ENCODE assay signal across 17 cellular contexts in genomic region chr1:1310476-1311053, GRCh38. TPM values are rescaled to one million over a fixed set of nuclear protein-coding genes. Genes with fewer than 3 reads are reported as not detected.
A peak's percentile ranks its signal among the peaks of the same experiment; 100 is the strongest.
DNase-seq lines count a peak whose midpoint lies in the region; ATAC-seq and TF ChIP-seq lines count a peak whose summit lies in the region.
"Had no signal": no experiment of that assay in that cellular context is flagged by ENCODE, and none has a peak within 500 bp of the region (broad histone marks: within the 10 kb centered on the region; RNA-seq: fewer than 3 reads in every experiment).

No MANE protein-coding gene starts in this region.

- TF ChIP-seq EP300 in esophagus muscularis mucosa (IDR thresholded peaks at IDR 0.05): no peak
- no peak for TF ChIP-seq EP300 in suprapubic skin (IDR thresholded peaks at IDR 0.05)

- H3K36me3 Mint-ChIP-seq in activated T-cell treated with anti-CD3 and anti-CD28 coated beads, Interleukin-2, amount 50 U/mL, for 72 hours (ENCODE audit: insufficient read depth in 2 of 2): peaks cover 0 to 1% of the 10 kb centered on the region in 2 donors

- TF ChIP-seq POLR2A in esophagus muscularis mucosa (IDR thresholded peaks at IDR 0.05; ENCODE audit: low read depth): no peak
- no peak for TF ChIP-seq POLR2A in suprapubic skin (IDR thresholded peaks at IDR 0.05)

- H3K4me1 ChIP-seq in esophagus muscularis mucosa: peaks cover 28 to 49% (median 43%) of the 10 kb centered on the region in 4 donors
- H3K4me1 ChIP-seq in suprapubic skin: peaks cover 43% of the 10 kb centered on the region

- TF ChIP-seq CTCF in WERI-Rb-1 (IDR thresholded peaks at IDR 0.05; ENCODE audit: low read depth, low read length) (no peak), esophagus muscularis mucosa (IDR thresholded peaks at IDR 0.05) (no peak), suprapubic skin (IDR thresholded peaks at IDR 0.05) (no peak)

- no peak for DNase-seq in activated T-cell treated with anti-CD3 and anti-CD28 coated beads, Interleukin-2, amount 50 U/mL, for 72 hours
- DNase-seq in activated T-cell treated with anti-CD3 and anti-CD28 coated beads, Interleukin-2, amount 50 U/mL, for 1 hour: no peak
- DNase-seq in WERI-Rb-1: no peak
- no peak for DNase-seq in esophagus muscularis mucosa (ENCODE audit: extremely low spot score)
- no peak for DNase-seq in suprapubic skin (ENCODE audit: low spot score in 2 of 2)
- DNase-seq in middle frontal gyrus (ENCODE audit: extremely low spot score, low spot score): no peak
- no peak for DNase-seq in stimulated activated naive CD4-positive, alpha-beta T cell treated with Interleukin-2 at 50 U/mL for 16 hours (lab: John Stamatoyannopoulos, UW)
- no peak for DNase-seq in OCI-M1 (lab: John Stamatoyannopoulos, UW)
- DNase-seq: cortex of kidney, EL, kidney, NCI-H1694 treated with DMSO at 0.1 percent for 48 hours, NCI-H774, small intestine had no signal

- H3K27me3 Mint-ChIP-seq in activated T-cell treated with anti-CD3 and anti-CD28 coated beads, Interleukin-2, amount 50 U/mL, for 72 hours (ENCODE audit: low read depth): no peaks in the 10 kb centered on the region

- H3K4me3 Mint-ChIP-seq in activated T-cell treated with anti-CD3 and anti-CD28 coated beads, Interleukin-2, amount 50 U/mL, for 72 hours: peak overlapping the region; percentile 32 to 78

- no peak overlapping the region for H3K27ac Mint-ChIP-seq in activated T-cell treated with anti-CD3 and anti-CD28 coated beads, Interleukin-2, amount 50 U/mL, for 72 hours

- H3K27me3 ChIP-seq in WERI-Rb-1 (ENCODE audit: insufficient read depth, low read depth, severe bottlenecking): no peaks in the 10 kb centered on the region
- no peaks in the 10 kb centered on the region for H3K27me3 ChIP-seq in esophagus muscularis mucosa
- no peaks in the 10 kb centered on the region for H3K27me3 ChIP-seq in suprapubic skin
- H3K27me3 ChIP-seq: SJSA1, upper lobe of left lung had no signal

- WGBS in esophagus muscularis mucosa: 82% methylated on average over 16 of the region's 21 CpGs
- WGBS in suprapubic skin: 50% methylated on average over 5 of the region's 21 CpGs

- H3K9me3 Mint-ChIP-seq in activated T-cell treated with anti-CD3 and anti-CD28 coated beads, Interleukin-2, amount 50 U/mL, for 72 hours: no peaks in the 10 kb centered on the region

- no peaks in the 10 kb centered on the region for H3K9me3 ChIP-seq in WERI-Rb-1 (ENCODE audit: severe bottlenecking)
- H3K9me3 ChIP-seq in esophagus muscularis mucosa: no peaks in the 10 kb centered on the region
- H3K9me3 ChIP-seq in suprapubic skin: no peaks in the 10 kb centered on the region
- H3K9me3 ChIP-seq: HAP-1, upper lobe of left lung had no signal

- H3K36me3 ChIP-seq in WERI-Rb-1 (peaks cover 74% of the 10 kb centered on the region), esophagus muscularis mucosa (peaks cover 38 to 58% (median 55%) of the 10 kb centered on the region in 4 donors), suprapubic skin (peaks cover 47% of the 10 kb centered on the region)

- H3K4me3 ChIP-seq in WERI-Rb-1 (ENCODE audit: low read depth, low read length) (no peak overlapping the region), esophagus muscularis mucosa (no peak overlapping the region), suprapubic skin (peak overlapping the region; percentile 65)
- H3K4me3 ChIP-seq: SJSA1 had no signal

- H3K27ac ChIP-seq in WERI-Rb-1: peak overlapping the region; percentile 99
- peak overlapping the region in 3 of 4 donors; percentile 83 to 96 (median 92) for H3K27ac ChIP-seq in esophagus muscularis mucosa (replicated peaks in 1 of 4)
- peak overlapping the region; percentile 93 for H3K27ac ChIP-seq in suprapubic skin
- H3K27ac ChIP-seq: SJSA1 had no signal

- H3K4me1 Mint-ChIP-seq in activated T-cell treated with anti-CD3 and anti-CD28 coated beads, Interleukin-2, amount 50 U/mL, for 72 hours (ENCODE audit: low read depth): peaks cover 15% of the 10 kb centered on the region

- ATAC-seq in activated T-cell treated with anti-CD3 and anti-CD28 coated beads, Interleukin-2, amount 50 U/mL, for 72 hours (replicated peaks in 1 of 2): no peak

- intact Hi-C loops in esophagus muscularis mucosa (cut with DNase I): no loop called here

RNA-seq across cellular contexts. Expression of gene PUSL1, which starts 2.2 kb away (rescaled TPM):
- 10 to 100 TPM; 11.0 to 11.9 TPM for total RNA-seq in activated T-cell treated with anti-CD3 and anti-CD28 coated beads, Interleukin-2, amount 50 U/mL, for 72 hours
- total RNA-seq in esophagus muscularis mucosa (10 to 100 TPM; 10.3 to 24.7 (median 21.7) TPM), suprapubic skin (10 to 100 TPM; 16.9 to 56.4 (median 36.4) TPM)

RNA-seq across cellular contexts. Expression of gene ACAP3, which starts 2.8 kb away (rescaled TPM):
- 10 to 100 TPM; 28.6 to 37.9 TPM for total RNA-seq in activated T-cell treated with anti-CD3 and anti-CD28 coated beads, Interleukin-2, amount 50 U/mL, for 72 hours
- total RNA-seq in esophagus muscularis mucosa (10 to 100 TPM; 34.8 to 63.2 (median 47.4) TPM), suprapubic skin (100 to 1,000 TPM; 112 to 309 (median 148) TPM)

RNA-seq across cellular contexts. Expression of gene INTS11, which starts 13.9 kb away (rescaled TPM):
- total RNA-seq in activated T-cell treated with anti-CD3 and anti-CD28 coated beads, Interleukin-2, amount 50 U/mL, for 72 hours: 100 to 1,000 TPM; 108 to 131 TPM
- 100 to 1,000 TPM in 1 of 4 donors, 10 to 100 TPM in 3; 75.9 to 121 (median 87.8) TPM for total RNA-seq in esophagus muscularis mucosa
- total RNA-seq in suprapubic skin: 100 to 1,000 TPM; 105 to 242 (median 151) TPM

RNA-seq across cellular contexts. Expression of gene CPTP, which starts 14.0 kb away (rescaled TPM):
- 10 to 100 TPM; 18.0 to 22.8 TPM for total RNA-seq in activated T-cell treated with anti-CD3 and anti-CD28 coated beads, Interleukin-2, amount 50 U/mL, for 72 hours
- total RNA-seq in esophagus muscularis mucosa: 10 to 100 TPM; 15.4 to 44.9 (median 31.5) TPM
- total RNA-seq in suprapubic skin: 10 to 100 TPM; 32.5 to 60.4 (median 54.3) TPM

RNA-seq across cellular contexts. Expression of gene TAS1R3, which starts 20.5 kb away (rescaled TPM):
- under 1 TPM; 0.91 to 0.95 TPM for total RNA-seq in activated T-cell treated with anti-CD3 and anti-CD28 coated beads, Interleukin-2, amount 50 U/mL, for 72 hours
- total RNA-seq in esophagus muscularis mucosa: under 1 TPM in 2 of 4 donors, not detected in 2; 0.17 to 0.32 TPM
- total RNA-seq in suprapubic skin: 1 to 10 TPM in 1 of 4 donors, under 1 TPM in 3; 0.56 to 1.8 (median 0.82) TPM
